Comparison of ENCODE assay signal across 8 cellular contexts in the genomic region with DNA sequence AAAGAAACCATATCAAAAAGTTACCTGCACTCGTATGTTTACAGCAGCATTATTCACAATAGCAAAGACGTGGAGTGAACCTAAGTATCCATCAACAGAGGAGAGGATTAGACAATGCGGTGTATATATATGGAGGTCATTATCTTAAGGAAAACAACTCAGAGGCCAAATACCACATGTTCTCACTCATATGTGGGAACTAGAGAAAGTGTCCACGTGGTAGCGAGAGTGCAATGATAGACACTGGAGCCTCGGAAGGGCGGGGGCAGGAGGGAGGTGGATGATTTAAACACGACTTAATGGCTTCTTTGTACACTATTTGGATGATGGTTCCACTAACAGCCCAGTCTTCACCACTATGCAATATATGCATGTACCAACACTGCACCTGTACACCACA. TPM values are rescaled to one million over a fixed set of nuclear protein-coding genes. Genes with fewer than 3 reads are reported as not detected.
"Had no signal": no experiment of that assay in that cellular context is flagged by ENCODE, and none has a peak within 500 bp of the region (broad histone marks: within the 10 kb centered on the region; RNA-seq: fewer than 3 reads in every experiment).

No MANE protein-coding gene starts in this region.

- H3K27ac Mint-ChIP-seq: IgD-negative memory B cell had no signal

- ATAC-seq: HepG2 had no signal

- H3K4me3 Mint-ChIP-seq: H9, IgD-negative memory B cell had no signal

- H3K4me3 ChIP-seq: GM23248 had no signal

- DNase-seq: GM23248, GOT3, H9, HCEC 1CT, KG1 had no signal

- H3K27ac ChIP-seq: GM23248, HL-60 had no signal

RNA-seq across cellular contexts. Expression of gene RNF32, which starts 40.1 kb away (rescaled TPM):
- total RNA-seq: HepG2 had no signal
